Comparison of ENCODE assay signal across 8 cellular contexts in the genomic region with DNA sequence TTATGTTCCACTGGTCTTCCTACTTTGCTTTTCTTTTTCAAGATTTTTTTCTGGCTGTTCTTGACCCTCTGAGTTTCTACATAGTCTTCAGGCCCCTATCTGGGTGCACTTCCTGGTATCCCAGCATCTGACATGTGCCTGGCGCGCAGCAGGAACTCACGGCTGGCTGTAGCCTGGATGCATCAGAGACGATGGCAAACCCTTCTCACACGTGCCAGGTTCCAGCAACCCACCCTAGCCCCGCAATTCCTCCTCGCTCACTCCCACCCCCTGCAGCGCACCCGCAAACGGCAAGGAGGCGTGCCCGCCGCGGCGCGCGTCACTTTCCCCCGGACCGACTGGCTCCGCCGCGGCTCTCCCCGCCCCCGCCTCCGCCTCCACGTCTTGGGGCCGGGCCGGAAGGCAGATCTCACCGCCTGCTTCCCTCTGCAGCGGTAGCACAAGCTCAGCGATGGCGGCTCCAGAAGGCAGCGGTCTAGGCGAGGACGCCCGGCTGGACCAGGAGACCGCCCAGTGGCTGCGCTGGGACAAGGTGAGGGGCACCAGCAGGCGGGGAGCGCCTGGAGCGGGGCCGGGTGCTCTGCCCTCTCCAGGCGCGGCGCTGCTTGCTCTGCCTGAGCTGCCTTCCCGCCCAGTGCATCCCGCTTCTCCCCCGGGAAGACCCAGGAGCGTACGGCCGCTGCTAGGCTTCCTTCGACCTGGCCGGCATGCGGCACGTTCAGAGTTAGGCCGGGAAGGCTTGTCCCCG. TPM values are rescaled to one million over a fixed set of nuclear protein-coding genes. Genes with fewer than 3 reads are reported as not detected.
DNase-seq lines count a peak whose midpoint lies in the region; ATAC-seq and TF ChIP-seq lines count a peak whose summit lies in the region.

A gene (plus strand): TSS at position 405 of the 748 bp plus-strand sequence. CDS start 47 bp downstream, at position 452.

- H3K4me1 ChIP-seq in fibroblast of lung (ENCODE audit: control insufficient read depth, extremely low read depth, insufficient read depth, low read length): peaks cover 3% of the 10 kb centered on the region

- no peak for TF ChIP-seq EP300 in Ishikawa (IDR thresholded peaks at IDR 0.05; ENCODE audit: borderline replicate concordance)

- peak within 1 kb of the TSS; percentile 94 for H3K4me2 ChIP-seq in fibroblast of lung (ENCODE audit: extremely low read depth, insufficient read depth, low read length)

- POLR2A ChIA-PET in naive thymus-derived CD8-positive, alpha-beta T cell (lab: Charles Lee): interaction anchor here (0.6 to 2.1 kb wide), 12 partner anchors 8 to 223 kb away, joined by 3 to 17 read pairs (median 4); a partner anchor contains a TSS

- peak within 1 kb of the TSS; percentile 70 to 89 (median 84) for H3K4me3 ChIP-seq in fibroblast of lung (replicated peaks in 1 of 4; ENCODE audit: control extremely low read depth in 1 of 4, insufficient read depth in 1 of 4, low read depth in 3 of 4, low read length in 4 of 4)

- no peaks in the 10 kb centered on the region for H4K20me1 ChIP-seq in fibroblast of lung (ENCODE audit: control insufficient read depth, extremely low read depth, insufficient read depth, low read length)

- peak; percentile 93 for ATAC-seq in GM21576 (IDR thresholded peaks at IDR 0.05; ENCODE audit: unreplicated experiment)
- peak; percentile 98 for ATAC-seq in naive thymus-derived CD8-positive, alpha-beta T cell

- H3K36me3 Mint-ChIP-seq in naive thymus-derived CD8-positive, alpha-beta T cell: peaks cover 15 to 20% (median 15%) of the 10 kb centered on the region in 3 donors

- TF ChIP-seq RAD21 in Ishikawa (IDR thresholded peaks at IDR 0.05; ENCODE audit: low read depth): no peak

- H3K4me1 Mint-ChIP-seq in naive thymus-derived CD8-positive, alpha-beta T cell: peaks cover 26 to 53% (median 49%) of the 10 kb centered on the region in 4 donors

- peak within 1 kb of the TSS; percentile 92 to 100 (median 98) for H3K4me3 Mint-ChIP-seq in naive thymus-derived CD8-positive, alpha-beta T cell

- no peaks in the 10 kb centered on the region for H3K27me3 Mint-ChIP-seq in naive thymus-derived CD8-positive, alpha-beta T cell

- TF ChIP-seq CTCF in fibroblast of lung (conservative IDR thresholded peaks at IDR 0.05 in 1 of 2, IDR thresholded peaks at IDR 0.05 in 1 of 2; ENCODE audit: low read depth in 1 of 2, low read length in 2 of 2): no peak

- no peaks in the 10 kb centered on the region for H3K36me3 ChIP-seq in fibroblast of lung (ENCODE audit: control insufficient read depth, insufficient read depth, low read length)

- H3K27ac ChIP-seq in fibroblast of lung (ENCODE audit: insufficient read depth, low read length): peak within 1 kb of the TSS; percentile 61

- H2AFZ ChIP-seq in fibroblast of lung (ENCODE audit: low read length): peak within 1 kb of the TSS; percentile 97

- peak within 1 kb of the TSS; percentile 69 for H3K9ac ChIP-seq in fibroblast of lung (ENCODE audit: insufficient read depth, low read length)

- H3K79me2 ChIP-seq in fibroblast of lung (ENCODE audit: control insufficient read depth, insufficient read depth, low read length): no peaks in the 10 kb centered on the region

- DNase-seq in DMS79 (lab: John Stamatoyannopoulos, UW): peak; percentile 61
- peak; percentile 83 for DNase-seq in activated T-helper 1 cell treated with Interleukin-2 at 50 U/mL for 16 hours (ENCODE audit: low read depth)
- DNase-seq in fibroblast of lung (ENCODE audit: low read depth in 2 of 2): peak; percentile 78 to 83
- peak; percentile 86 to 93 (median 89) for DNase-seq in naive thymus-derived CD8-positive, alpha-beta T cell
- peak; percentile 91 for DNase-seq in stimulated activated naive CD4-positive, alpha-beta T cell treated with Interleukin-2 at 50 U/mL for 16 hours (lab: John Stamatoyannopoulos, UW)

- H3K9me3 ChIP-seq in fibroblast of lung (ENCODE audit: control insufficient read depth, insufficient read depth, low read depth, low read length): no peaks in the 10 kb centered on the region

- H3K27ac Mint-ChIP-seq in naive thymus-derived CD8-positive, alpha-beta T cell: peak within 1 kb of the TSS; percentile 95 to 99 (median 98)

- H3K9me3 Mint-ChIP-seq in naive thymus-derived CD8-positive, alpha-beta T cell: no peaks in the 10 kb centered on the region

- H3K27me3 ChIP-seq in fibroblast of lung (ENCODE audit: control insufficient read depth, insufficient read depth, low read length): no peaks in the 10 kb centered on the region

TF ChIP-seq in Ishikawa, 13 proteins besides CTCF, POLR2A, EP300 and RAD21 (continues in another document):
- no peak for TF ChIP-seq ZBTB7A (IDR thresholded peaks at IDR 0.05; ENCODE audit: low read depth)
- no peak for TF ChIP-seq FOXM1 (IDR thresholded peaks at IDR 0.05; ENCODE audit: borderline replicate concordance, low read depth)
- TF ChIP-seq CEBPB (IDR thresholded peaks at IDR 0.05): no peak; the same call in 1 of the 2 replicates
- TF ChIP-seq CREB1 (IDR thresholded peaks at IDR 0.05; ENCODE audit: low read depth): no peak
- TF ChIP-seq, protein P1, sequence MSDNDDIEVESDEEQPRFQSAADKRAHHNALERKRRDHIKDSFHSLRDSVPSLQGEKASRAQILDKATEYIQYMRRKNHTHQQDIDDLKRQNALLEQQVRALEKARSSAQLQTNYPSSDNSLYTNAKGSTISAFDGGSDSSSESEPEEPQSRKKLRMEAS (IDR thresholded peaks at IDR 0.05): peak; percentile 88
- TF ChIP-seq, protein P2, sequence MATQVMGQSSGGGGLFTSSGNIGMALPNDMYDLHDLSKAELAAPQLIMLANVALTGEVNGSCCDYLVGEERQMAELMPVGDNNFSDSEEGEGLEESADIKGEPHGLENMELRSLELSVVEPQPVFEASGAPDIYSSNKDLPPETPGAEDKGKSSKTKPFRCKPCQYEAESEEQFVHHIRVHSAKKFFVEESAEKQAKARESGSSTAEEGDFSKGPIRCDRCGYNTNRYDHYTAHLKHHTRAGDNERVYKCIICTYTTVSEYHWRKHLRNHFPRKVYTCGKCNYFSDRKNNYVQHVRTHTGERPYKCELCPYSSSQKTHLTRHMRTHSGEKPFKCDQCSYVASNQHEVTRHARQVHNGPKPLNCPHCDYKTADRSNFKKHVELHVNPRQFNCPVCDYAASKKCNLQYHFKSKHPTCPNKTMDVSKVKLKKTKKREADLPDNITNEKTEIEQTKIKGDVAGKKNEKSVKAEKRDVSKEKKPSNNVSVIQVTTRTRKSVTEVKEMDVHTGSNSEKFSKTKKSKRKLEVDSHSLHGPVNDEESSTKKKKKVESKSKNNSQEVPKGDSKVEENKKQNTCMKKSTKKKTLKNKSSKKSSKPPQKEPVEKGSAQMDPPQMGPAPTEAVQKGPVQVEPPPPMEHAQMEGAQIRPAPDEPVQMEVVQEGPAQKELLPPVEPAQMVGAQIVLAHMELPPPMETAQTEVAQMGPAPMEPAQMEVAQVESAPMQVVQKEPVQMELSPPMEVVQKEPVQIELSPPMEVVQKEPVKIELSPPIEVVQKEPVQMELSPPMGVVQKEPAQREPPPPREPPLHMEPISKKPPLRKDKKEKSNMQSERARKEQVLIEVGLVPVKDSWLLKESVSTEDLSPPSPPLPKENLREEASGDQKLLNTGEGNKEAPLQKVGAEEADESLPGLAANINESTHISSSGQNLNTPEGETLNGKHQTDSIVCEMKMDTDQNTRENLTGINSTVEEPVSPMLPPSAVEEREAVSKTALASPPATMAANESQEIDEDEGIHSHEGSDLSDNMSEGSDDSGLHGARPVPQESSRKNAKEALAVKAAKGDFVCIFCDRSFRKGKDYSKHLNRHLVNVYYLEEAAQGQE (IDR thresholded peaks at IDR 0.05; ENCODE audit: low read depth): no peak
- peak; percentile 90 for TF ChIP-seq TAF1 (IDR thresholded peaks at IDR 0.05; ENCODE audit: low read depth)

TF ChIP-seq in PFSK-1, 5 proteins besides CTCF, POLR2A, EP300 and RAD21:
- TF ChIP-seq TAF1 (IDR thresholded peaks at IDR 0.05; ENCODE audit: borderline replicate concordance, insufficient read depth, low read length) (peak; percentile 76), SIN3A (IDR thresholded peaks at IDR 0.05; ENCODE audit: borderline replicate concordance, insufficient read depth, low read length) (peak; percentile 83; the same call in 1 of the 2 replicates), POLR2AphosphoS5 (IDR thresholded peaks at IDR 0.05; ENCODE audit: low read depth, low read length) (peak; percentile 95), FOXP2 (optimal IDR thresholded peaks at IDR 0.05; ENCODE audit: borderline replicate concordance, extremely low read depth, extremely low read length, insufficient read depth) (peak; percentile 53)
- TF ChIP-seq, protein P2 (IDR thresholded peaks at IDR 0.05; ENCODE audit: insufficient read depth in 1 of 2, low read depth in 2 of 2, low read length in 2 of 2): 0 out of 4 replicates have a peak, but pooled peaks of 1 of the 2 experiments have one; percentile 26

RNA-seq across cellular contexts. Expression of the gene that starts here (rescaled TPM):
- 5.6 TPM for polyA plus RNA-seq in PFSK-1 (2012; ENCODE audit: insufficient read length, low read depth)
- total RNA-seq in fibroblast of lung: 14.1 and 15.0 TPM in 2 replicates
- 14.3 and 15.1 TPM in 2 replicates for polyA plus RNA-seq in fibroblast of lung
- polyA plus RNA-seq in fibroblast of lung (2012): 14.4 and 16.0 TPM in 2 replicates
- polyA minus RNA-seq in fibroblast of lung (ENCODE audit: low replicate concordance): 0.89 and 1.9 TPM in 2 replicates
- total RNA-seq in naive thymus-derived CD8-positive, alpha-beta T cell: 10 to 100 TPM; 18.3 to 18.9 TPM
- polyA plus RNA-seq in naive thymus-derived CD8-positive, alpha-beta T cell: 10 to 100 TPM; 17.3 to 22.0 (median 17.9) TPM

Comparison
In these comparisons a context has a peak if more than half of its experiments do, and no peak if none do; other contexts are left out.
1. Peak in every context shown above with its lines: DNase-seq, ATAC-seq, H3K4me3 ChIP-seq and H3K27ac ChIP-seq.